1 cellular context compared by ENCODE assay signal in the genomic region with DNA sequence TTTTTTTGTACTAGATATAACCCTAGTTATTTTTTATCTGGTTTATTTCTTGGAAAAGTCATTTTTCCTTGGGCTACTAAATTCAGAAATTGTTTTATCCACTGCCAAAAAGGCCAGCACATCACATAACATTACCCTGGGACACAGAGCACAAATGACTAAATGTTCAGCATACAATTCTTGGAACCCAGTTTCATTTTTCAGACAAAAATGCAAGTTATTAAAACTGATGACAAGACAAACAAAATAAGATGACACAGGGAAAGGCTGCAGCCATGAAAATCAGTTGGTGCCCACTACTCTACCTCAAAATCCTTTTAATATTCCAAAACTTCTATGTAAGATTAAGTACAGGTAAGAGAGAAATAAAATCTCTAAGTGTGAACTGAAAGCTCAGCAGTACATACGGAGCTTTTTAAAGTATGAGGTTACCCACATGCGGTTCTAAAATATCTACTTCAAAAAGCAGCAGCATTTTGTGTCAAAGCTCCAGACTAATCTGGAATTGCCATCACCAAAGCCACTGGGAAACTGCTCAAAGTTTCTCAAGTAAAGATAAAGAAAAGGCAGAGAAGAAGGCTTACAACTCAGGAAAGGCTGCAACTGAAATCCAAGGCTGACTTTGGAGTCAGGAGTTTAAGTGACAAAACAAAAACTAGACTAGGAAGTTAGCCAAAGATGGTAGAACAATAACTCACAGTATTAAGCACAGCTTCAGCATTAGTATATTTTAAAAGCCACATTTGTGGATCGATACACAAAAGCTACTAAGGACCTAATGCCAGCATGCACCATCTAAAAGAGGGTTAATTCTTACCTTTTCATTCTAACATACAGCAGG.
A peak's percentile ranks its signal among the peaks of the same experiment; 100 is the strongest.
TF ChIP-seq lines count a peak whose summit lies in the region.

No MANE protein-coding gene starts in this region.

TF ChIP-seq in IMR-90, 13 proteins besides CTCF, POLR2A, EP300 and RAD21:
- TF ChIP-seq MAFK (IDR thresholded peaks at IDR 0.05; ENCODE audit: low read depth, low read length), result peak; percentile 37; the same call in 1 of the 2 replicates
- no peak for TF ChIP-seq RCOR1 (IDR thresholded peaks at IDR 0.05; ENCODE audit: insufficient replicate concordance, low read length)
- TF ChIP-seq RFX5 (IDR thresholded peaks at IDR 0.05; ENCODE audit: low read depth, low read length), result no peak
- TF ChIP-seq NFE2L2 (IDR thresholded peaks at IDR 0.05; ENCODE audit: low read depth, low read length), result no peak
